Comparison of ENCODE assay signal across 10 cellular contexts in genomic region chr1:55443175-55443933, GRCh38.
A peak's percentile ranks its signal among the peaks of the same experiment; 100 is the strongest.
DNase-seq lines count a peak whose midpoint lies in the region; ATAC-seq and TF ChIP-seq lines count a peak whose summit lies in the region.
"Had no signal": no experiment of that assay in that cellular context is flagged by ENCODE, and none has a peak within 500 bp of the region (broad histone marks: within the 10 kb centered on the region; RNA-seq: fewer than 3 reads in every experiment).

No MANE protein-coding gene starts in this region.

- no peaks in the 10 kb centered on the region for H3K36me3 Mint-ChIP-seq in chondrocyte (ENCODE audit: low read depth)
- H3K36me3 Mint-ChIP-seq: activated naive CD8-positive, alpha-beta T cell treated with anti-CD3 and anti-CD28 coated beads, Interleukin-2, amount 10 ng/mL, durations not matched to agents 7 days and 5 days had no signal

- no peaks in the 10 kb centered on the region for H3K36me3 ChIP-seq in Karpas-422 (ENCODE audit: insufficient read depth, low read length)

- H3K9me3 Mint-ChIP-seq in chondrocyte (ENCODE audit: low read depth): peaks cover 2% of the 10 kb centered on the region

- H3K27ac Mint-ChIP-seq in chondrocyte (ENCODE audit: unreplicated experiment): peak overlapping the region; percentile 82
- H3K27ac Mint-ChIP-seq: activated naive CD8-positive, alpha-beta T cell treated with anti-CD3 and anti-CD28 coated beads, Interleukin-2, amount 10 ng/mL, durations not matched to agents 7 days and 5 days had no signal

- in situ Hi-C loops in KBM-7 (cut with MboI; ENCODE audit: low pct_unique_long_range_greater_than_20kb, low sequenced_read_pairs): no loop called here

- no peak overlapping the region for H2AFZ ChIP-seq in Karpas-422 (ENCODE audit: low read length)

- H3K4me3 Mint-ChIP-seq in chondrocyte (ENCODE audit: unreplicated experiment): no peak overlapping the region
- H3K4me3 Mint-ChIP-seq: activated naive CD8-positive, alpha-beta T cell treated with anti-CD3 and anti-CD28 coated beads, Interleukin-2, amount 10 ng/mL, durations not matched to agents 7 days and 5 days had no signal

- H3K79me2 ChIP-seq in Karpas-422 (ENCODE audit: low read length): no peaks in the 10 kb centered on the region

- no peaks in the 10 kb centered on the region for H3K27me3 ChIP-seq in Karpas-422 (ENCODE audit: low read length)

- peak; percentile 67 for TF ChIP-seq CTCF in chondrocyte (IDR thresholded peaks at IDR 0.05)

- H3K9me3 ChIP-seq in Karpas-422 (ENCODE audit: low read length): no peaks in the 10 kb centered on the region

- no peak overlapping the region for H3K4me3 ChIP-seq in Karpas-422 (ENCODE audit: low read length)

- H3K4me1 Mint-ChIP-seq in chondrocyte (ENCODE audit: low read depth): peaks cover 57% of the 10 kb centered on the region

- no peaks in the 10 kb centered on the region for H4K20me1 ChIP-seq in Karpas-422 (ENCODE audit: insufficient read depth, low read depth, low read length)

- H3K4me1 ChIP-seq in Karpas-422 (ENCODE audit: low read length): no peaks in the 10 kb centered on the region

- no peak overlapping the region for H3K27ac ChIP-seq in Karpas-422 (ENCODE audit: low read length)

- no peak for ATAC-seq in HG02970 (IDR thresholded peaks at IDR 0.05; ENCODE audit: low FRiP score, unreplicated experiment)

- H3K27me3 Mint-ChIP-seq in chondrocyte (ENCODE audit: low read depth): no peaks in the 10 kb centered on the region

- H3K9ac ChIP-seq in Karpas-422 (ENCODE audit: low read length): no peak overlapping the region

- H3K9me2 ChIP-seq in Karpas-422 (replicated peaks; ENCODE audit: insufficient read depth, low read length): no peaks in the 10 kb centered on the region

- DNase-seq in AG08395 (ENCODE audit: low spot score) (peak; percentile 96), NCI-H2107 treated with DMSO at 0.1 percent for 48 hours (lab: John Stamatoyannopoulos, UW; ENCODE audit: unreplicated experiment) (peak; percentile 87), chondrocyte (ENCODE audit: low spot score) (no peak), lung microvascular endothelial cell (ENCODE audit: low read depth in 2 of 2) (peak; percentile 80 to 89), Karpas-422 (no peak), SKM-1 (lab: John Stamatoyannopoulos, UW; ENCODE audit: unreplicated experiment) (no peak), KBM-7 (no peak)
- DNase-seq: activated naive CD8-positive, alpha-beta T cell treated with anti-CD3 and anti-CD28 coated beads, Interleukin-2, amount 10 ng/mL, durations not matched to agents 7 days and 5 days; COR-L47 had no signal

- no peak overlapping the region for H3K4me2 ChIP-seq in Karpas-422 (ENCODE audit: low read depth, low read length, poor library complexity, severe bottlenecking)

Comparison
In these comparisons a context has a peak if more than half of its experiments do, and no peak if none do; other contexts are left out.
1. DNase-seq: peak in AG08395 (single experiment), NCI-H2107 treated with DMSO at 0.1 percent for 48 hours (single experiment) and lung microvascular endothelial cell (2 of 2); none in chondrocyte (single experiment), Karpas-422 (single experiment), SKM-1 (single experiment) and KBM-7 (single experiment).